ENCODE assay signal across 1 cellular context in the genomic region with DNA sequence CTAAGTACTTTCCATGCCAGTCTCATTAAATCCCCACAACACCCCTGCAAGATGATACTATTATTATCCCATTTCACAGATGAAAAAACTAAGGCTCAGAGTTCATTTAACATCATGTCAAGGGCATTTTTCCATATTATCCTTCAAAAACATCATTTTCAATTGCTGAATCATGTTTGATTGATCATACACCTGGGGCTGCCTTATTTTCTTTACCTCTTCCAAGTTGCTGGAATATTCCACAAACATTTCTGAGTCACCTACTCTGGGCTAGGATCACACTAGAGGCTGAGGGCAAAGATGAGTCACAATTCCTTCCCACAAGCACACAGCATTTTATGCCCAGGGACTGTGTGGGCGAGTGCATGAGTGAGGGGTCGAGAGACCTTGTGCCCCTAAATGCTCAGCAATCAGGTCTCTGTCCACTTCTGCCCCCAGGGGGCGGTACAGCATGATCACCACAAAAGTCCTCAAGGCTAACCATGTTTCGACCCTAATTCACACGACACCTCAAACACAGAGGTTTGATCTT.
TF ChIP-seq lines count a peak whose summit lies in the region.

No MANE protein-coding gene starts in this region.

TF ChIP-seq in endothelial cell of umbilical vein, 7 proteins besides CTCF, POLR2A, EP300 and RAD21:
- no peak for TF ChIP-seq EZH2 (IDR thresholded peaks at IDR 0.05; ENCODE audit: borderline replicate concordance, low read depth, low read length, severe bottlenecking)
- peak; percentile 80 for TF ChIP-seq FOS (IDR thresholded peaks at IDR 0.05; ENCODE audit: borderline replicate concordance, insufficient read depth, low read length)
- TF ChIP-seq JUN (IDR thresholded peaks at IDR 0.05; ENCODE audit: borderline replicate concordance, insufficient read depth, insufficient read length, low read depth), result peak; percentile 52
